ENCODE assay signal across 2 cellular contexts in genomic region chr16:49720225-49720624, GRCh38.
TF ChIP-seq lines count a peak whose summit lies in the region.

No MANE protein-coding gene starts in this region.

TF ChIP-seq in HepG2, 621 proteins besides CTCF, POLR2A, EP300 and RAD21:
- TF ChIP-seq ZNF33A (CRISPR knock-in tag; IDR thresholded peaks at IDR 0.05; ENCODE audit: borderline replicate concordance) = no peak
- TF ChIP-seq ZBTB26 (CRISPR knock-in tag; IDR thresholded peaks at IDR 0.05; ENCODE audit: borderline replicate concordance) = no peak
- TF ChIP-seq PAXIP1 (CRISPR knock-in tag; conservative IDR thresholded peaks at IDR 0.05) = no peak
- no peak for TF ChIP-seq NCOR1 (IDR thresholded peaks at IDR 0.05; ENCODE audit: borderline replicate concordance, low read length)

TF ChIP-seq in WTC11, 78 proteins besides CTCF, POLR2A, EP300 and RAD21:
- TF ChIP-seq RORB (CRISPR knock-in tag; IDR thresholded peaks at IDR 0.05) (no peak), ATF2 (CRISPR knock-in tag; IDR thresholded peaks at IDR 0.05; ENCODE audit: borderline replicate concordance, low read depth) (no peak), NR1H2 (CRISPR knock-in tag; IDR thresholded peaks at IDR 0.05) (no peak), MYBL2 (CRISPR knock-in tag; IDR thresholded peaks at IDR 0.05) (no peak), ZMAT4 (CRISPR knock-in tag; IDR thresholded peaks at IDR 0.05) (no peak), CBFB (CRISPR knock-in tag; IDR thresholded peaks at IDR 0.05; ENCODE audit: low read depth) (no peak), ZNF219 (CRISPR knock-in tag; IDR thresholded peaks at IDR 0.05; ENCODE audit: borderline replicate concordance) (no peak), ZNF532 (CRISPR knock-in tag; IDR thresholded peaks at IDR 0.05; ENCODE audit: borderline replicate concordance) (no peak), ZNF671 (CRISPR knock-in tag; IDR thresholded peaks at IDR 0.05) (no peak), TEAD1 (CRISPR knock-in tag; IDR thresholded peaks at IDR 0.05) (no peak), ZNF396 (CRISPR knock-in tag; IDR thresholded peaks at IDR 0.05; ENCODE audit: borderline replicate concordance) (no peak)
